In the genomic region with DNA sequence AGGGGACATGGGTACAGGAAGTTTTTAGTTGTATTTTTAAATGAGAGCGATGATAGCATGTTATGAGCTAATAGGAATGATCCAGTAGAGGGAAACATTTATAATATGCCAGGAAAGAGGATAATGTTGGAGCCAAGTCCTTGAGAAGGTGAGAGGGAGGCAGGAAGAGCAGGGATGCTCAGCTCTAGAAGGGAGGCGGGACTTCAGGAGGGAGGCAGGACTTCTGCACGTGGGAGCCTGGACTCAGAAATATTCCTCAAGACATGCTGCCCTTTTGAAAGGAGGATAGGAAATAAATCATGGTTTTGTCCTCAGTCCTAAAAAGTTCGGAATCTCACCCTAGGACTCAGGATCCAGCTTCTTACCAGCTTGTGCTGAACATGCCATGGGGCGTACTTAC, we compare ENCODE assay signal across 16 cellular contexts. TPM values are rescaled to one million over a fixed set of nuclear protein-coding genes. Genes with fewer than 3 reads are reported as not detected.
DNase-seq lines count a peak whose midpoint lies in the region; ATAC-seq and TF ChIP-seq lines count a peak whose summit lies in the region.
"Had no signal": no experiment of that assay in that cellular context is flagged by ENCODE, and none has a peak within 500 bp of the region (broad histone marks: within the 10 kb centered on the region; RNA-seq: fewer than 3 reads in every experiment).

No MANE protein-coding gene starts in this region.

- intact Hi-C loops in esophagus muscularis mucosa (cut with DNase I), result no loop called here

- H3K9me3 ChIP-seq in T-helper 17 cell (ENCODE audit: control insufficient read depth, low read length, poor library complexity, severe bottlenecking) (no peaks in the 10 kb centered on the region), esophagus muscularis mucosa (no peaks in the 10 kb centered on the region)

- TF ChIP-seq EP300 in esophagus muscularis mucosa (IDR thresholded peaks at IDR 0.05), result no peak

- no peaks in the 10 kb centered on the region for H3K27me3 Mint-ChIP-seq in activated T-cell treated with anti-CD3 and anti-CD28 coated beads, Interleukin-2, amount 50 U/mL, for 24 hours
- no peaks in the 10 kb centered on the region for H3K27me3 Mint-ChIP-seq in T-helper 17 cell
- H3K27me3 Mint-ChIP-seq in stimulated activated naive CD8-positive, alpha-beta T cell treated with anti-CD3 and anti-CD28 coated beads, Interleukin-15, amount 100 ng/mL, for 72 hours, result no peaks in the 10 kb centered on the region

- H3K4me3 ChIP-seq in esophagus muscularis mucosa, result no peak overlapping the region

- H3K4me1 ChIP-seq in esophagus muscularis mucosa, result peaks cover 33 to 90% (median 88%) of the 10 kb centered on the region in 4 donors

- no peak for TF ChIP-seq CTCF in esophagus muscularis mucosa (IDR thresholded peaks at IDR 0.05)

- peaks cover 96% of the 10 kb centered on the region for H3K4me1 Mint-ChIP-seq in activated T-cell treated with anti-CD3 and anti-CD28 coated beads, Interleukin-2, amount 50 U/mL, for 24 hours (ENCODE audit: low read depth)
- peaks cover 75% of the 10 kb centered on the region for H3K4me1 Mint-ChIP-seq in T-helper 17 cell
- peaks cover 95% of the 10 kb centered on the region for H3K4me1 Mint-ChIP-seq in stimulated activated naive CD8-positive, alpha-beta T cell treated with anti-CD3 and anti-CD28 coated beads, Interleukin-15, amount 100 ng/mL, for 72 hours

- TF ChIP-seq POLR2A in esophagus muscularis mucosa (IDR thresholded peaks at IDR 0.05; ENCODE audit: low read depth), result no peak

- peak overlapping the region; percentile 98 for H3K27ac Mint-ChIP-seq in activated T-cell treated with anti-CD3 and anti-CD28 coated beads, Interleukin-2, amount 50 U/mL, for 24 hours
- peak overlapping the region; percentile 94 for H3K27ac Mint-ChIP-seq in T-helper 17 cell
- H3K27ac Mint-ChIP-seq in stimulated activated naive CD8-positive, alpha-beta T cell treated with anti-CD3 and anti-CD28 coated beads, Interleukin-15, amount 100 ng/mL, for 72 hours, result peak overlapping the region; percentile 38 to 99

- peaks cover 40% of the 10 kb centered on the region for H3K36me3 Mint-ChIP-seq in activated T-cell treated with anti-CD3 and anti-CD28 coated beads, Interleukin-2, amount 50 U/mL, for 24 hours (ENCODE audit: low read depth)
- no peaks in the 10 kb centered on the region for H3K36me3 Mint-ChIP-seq in T-helper 17 cell (ENCODE audit: low read depth)

- no peaks in the 10 kb centered on the region for H3K27me3 ChIP-seq in esophagus muscularis mucosa

- ATAC-seq in T-helper 17 cell (no peak), HG03108 (IDR thresholded peaks at IDR 0.05; ENCODE audit: unreplicated experiment) (no peak)
- ATAC-seq in stimulated activated naive CD8-positive, alpha-beta T cell treated with anti-CD3 and anti-CD28 coated beads, Interleukin-15, amount 100 ng/mL, for 72 hours, result no peak

- WGBS in esophagus muscularis mucosa, result 68% methylated on average over 5 of the region's 5 CpGs

- peaks cover 0 to 14% (median 7%) of the 10 kb centered on the region in 4 donors for H3K36me3 ChIP-seq in esophagus muscularis mucosa

- H3K4me3 Mint-ChIP-seq in activated T-cell treated with anti-CD3 and anti-CD28 coated beads, Interleukin-2, amount 50 U/mL, for 24 hours, result no peak overlapping the region
- no peak overlapping the region for H3K4me3 Mint-ChIP-seq in T-helper 17 cell
- peak overlapping the region; percentile 49 for H3K4me3 Mint-ChIP-seq in stimulated activated naive CD8-positive, alpha-beta T cell treated with anti-CD3 and anti-CD28 coated beads, Interleukin-15, amount 100 ng/mL, for 72 hours

- DNase-seq in activated T-cell treated with anti-CD3 and anti-CD28 coated beads, Interleukin-2, amount 50 U/mL, for 24 hours, result no peak
- no peak for DNase-seq in activated T-cell treated with anti-CD3 and anti-CD28 coated beads for 4 hours
- no peak for DNase-seq in T-helper 17 cell
- DNase-seq in esophagus muscularis mucosa (ENCODE audit: extremely low spot score), result no peak
- no peak for DNase-seq in stimulated activated naive CD8-positive, alpha-beta T cell treated with anti-CD3 and anti-CD28 coated beads, Interleukin-15, amount 100 ng/mL, for 72 hours
- DNase-seq in EL, result no peak
- no peak for DNase-seq in NCI-H2227 treated with DMSO at 0.1 percent for 48 hours (lab: John Stamatoyannopoulos, UW)
- DNase-seq: activated CD4-positive, alpha-beta T cell treated with anti-CD3 and anti-CD28 coated beads, Interleukin-2, amount 50 U/mL, for 4 hours; Calu3; NK-92 treated with Interleukin-12 subunit alpha and Interleukin-12 subunit beta, amount 100 ng/mL, for 24 hours; posterior cingulate gyrus; substantia nigra; T-helper 9 cell had no signal

- peak overlapping the region; percentile 60 to 99 (median 73) for H3K27ac ChIP-seq in esophagus muscularis mucosa (replicated peaks in 1 of 4)
- H3K27ac ChIP-seq: epithelial cell of prostate, KMS-11 had no signal

- no peaks in the 10 kb centered on the region for H3K9me3 Mint-ChIP-seq in activated T-cell treated with anti-CD3 and anti-CD28 coated beads, Interleukin-2, amount 50 U/mL, for 24 hours
- no peaks in the 10 kb centered on the region for H3K9me3 Mint-ChIP-seq in stimulated activated naive CD8-positive, alpha-beta T cell treated with anti-CD3 and anti-CD28 coated beads, Interleukin-15, amount 100 ng/mL, for 72 hours

RNA-seq across cellular contexts. Expression of gene ADARB1, which starts 5.9 kb away (rescaled TPM):
- 10 to 100 TPM; 28.4 to 37.0 TPM for total RNA-seq in T-helper 17 cell
- total RNA-seq in esophagus muscularis mucosa, result 100 to 1,000 TPM; 107 to 231 (median 201) TPM

Comparison
In these comparisons a context has a peak if more than half of its experiments do, and no peak if none do; other contexts are left out.
1. H3K4me3 Mint-ChIP-seq: peak in stimulated activated naive CD8-positive, alpha-beta T cell treated with anti-CD3 and anti-CD28 coated beads, Interleukin-15, amount 100 ng/mL, for 72 hours (2 of 2); none in activated T-cell treated with anti-CD3 and anti-CD28 coated beads, Interleukin-2, amount 50 U/mL, for 24 hours (single experiment) and T-helper 17 cell (single experiment).
2. Peak in every context shown above with its lines, with median percentiles within 50 percentile points of each other: H3K27ac Mint-ChIP-seq.